Comparison of ENCODE assay signal across 2 cellular contexts in the genomic region with DNA sequence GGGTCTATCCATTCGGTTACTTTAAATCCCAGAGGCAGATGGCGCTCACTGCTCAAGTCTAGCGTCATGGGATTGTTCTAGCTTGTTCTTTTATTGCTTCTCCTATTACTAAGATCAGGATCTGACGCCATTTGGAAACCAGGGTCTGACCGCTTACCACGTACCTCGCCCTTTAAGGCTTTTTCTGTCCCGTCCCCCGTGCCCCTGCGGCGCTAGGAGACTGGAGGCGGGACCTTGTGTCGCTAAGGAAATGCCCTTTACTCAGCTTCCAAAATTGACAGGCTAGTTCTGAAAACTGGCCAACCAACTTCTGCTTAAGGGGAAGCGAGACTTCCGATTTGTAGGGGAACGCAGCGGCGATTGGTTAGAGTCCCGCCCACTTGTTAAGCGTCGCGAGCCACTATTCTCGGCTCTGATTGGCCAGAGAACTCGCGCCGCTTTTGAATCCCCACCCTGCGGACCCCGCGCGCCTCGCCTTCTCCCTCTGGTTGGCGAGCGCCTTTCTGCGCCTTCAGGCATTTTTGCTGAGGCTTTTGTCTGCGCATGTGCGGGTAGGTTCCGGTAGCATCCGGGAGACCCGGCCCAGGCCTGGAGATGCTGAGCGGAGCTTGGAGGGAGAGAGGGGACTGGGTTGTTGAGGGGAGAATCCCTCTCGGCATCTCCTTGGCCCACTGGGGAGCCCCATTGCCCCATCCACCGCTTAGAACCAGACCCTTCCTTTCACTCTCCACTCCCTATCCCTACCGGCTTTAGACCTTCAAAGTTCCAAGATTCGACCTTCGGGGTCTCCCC.
TF ChIP-seq lines count a peak whose summit lies in the region.

No MANE protein-coding gene starts in this region.

TF ChIP-seq in Ishikawa, 13 proteins besides CTCF, POLR2A, EP300 and RAD21 (continued from another document):
- TF ChIP-seq MAX (IDR thresholded peaks at IDR 0.05), result peak; percentile 95
TF ChIP-seq in Ishikawa: peak in this region for 2.

TF ChIP-seq in SK-N-SH, 30 proteins besides CTCF, POLR2A, EP300 and RAD21 (continued from another document):
- TF ChIP-seq, protein P1, sequence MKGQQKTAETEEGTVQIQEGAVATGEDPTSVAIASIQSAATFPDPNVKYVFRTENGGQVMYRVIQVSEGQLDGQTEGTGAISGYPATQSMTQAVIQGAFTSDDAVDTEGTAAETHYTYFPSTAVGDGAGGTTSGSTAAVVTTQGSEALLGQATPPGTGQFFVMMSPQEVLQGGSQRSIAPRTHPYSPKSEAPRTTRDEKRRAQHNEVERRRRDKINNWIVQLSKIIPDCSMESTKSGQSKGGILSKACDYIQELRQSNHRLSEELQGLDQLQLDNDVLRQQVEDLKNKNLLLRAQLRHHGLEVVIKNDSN (IDR thresholded peaks at IDR 0.05; ENCODE audit: borderline replicate concordance, low read depth), result no peak
- TF ChIP-seq CHD2 (IDR thresholded peaks at IDR 0.05; ENCODE audit: low read length, partially characterized antibody) (peak; percentile 94), RXRA (IDR thresholded peaks at IDR 0.05; ENCODE audit: borderline replicate concordance, low read depth) (no peak), TAF1 (IDR thresholded peaks at IDR 0.05; ENCODE audit: borderline replicate concordance, low read depth, low read length) (peak; percentile 35; the same call in 1 of the 2 replicates), GABPA (IDR thresholded peaks at IDR 0.05; ENCODE audit: low read depth) (peak; percentile 75), SIN3A (IDR thresholded peaks at IDR 0.05; ENCODE audit: borderline replicate concordance, low read depth, low read length) (no peak), RFX5 (IDR thresholded peaks at IDR 0.05; ENCODE audit: low read length) (0 out of 2 replicates have a peak, but pooled peaks have one; percentile 40), PBX3 (IDR thresholded peaks at IDR 0.05) (peak; percentile 98), MAX (IDR thresholded peaks at IDR 0.05; ENCODE audit: low read depth) (peak; percentile 97), POLR2AphosphoS5 (IDR thresholded peaks at IDR 0.05; ENCODE audit: low read depth, low read length) (peak; percentile 72), FOSL2 (IDR thresholded peaks at IDR 0.05; ENCODE audit: borderline replicate concordance, low read depth) (no peak), RCOR1 (IDR thresholded peaks at IDR 0.05; ENCODE audit: low read length) (no peak), ELF1 (IDR thresholded peaks at IDR 0.05) (peak; percentile 75), SMC3 (IDR thresholded peaks at IDR 0.05; ENCODE audit: low read depth, low read length) (no peak), MEF2A (IDR thresholded peaks at IDR 0.05; ENCODE audit: borderline replicate concordance, low read depth) (no peak), MXI1 (IDR thresholded peaks at IDR 0.05; ENCODE audit: low read depth, low read length) (peak; percentile 68; the same call in 1 of the 2 replicates), GATA2 (CRISPR knock-in tag; IDR thresholded peaks at IDR 0.05) (no peak), TCF12 (IDR thresholded peaks at IDR 0.05) (no peak), EZH2phosphoT487 (IDR thresholded peaks at IDR 0.05; ENCODE audit: borderline replicate concordance, low read depth) (no peak), JUND (IDR thresholded peaks at IDR 0.05) (no peak), NFIC (IDR thresholded peaks at IDR 0.05; ENCODE audit: borderline replicate concordance) (no peak), FOXJ3 (CRISPR knock-in tag; IDR thresholded peaks at IDR 0.05) (no peak), NRF1 (IDR thresholded peaks at IDR 0.05; ENCODE audit: low read depth, low read length) (peak; percentile 55), FOXM1 (IDR thresholded peaks at IDR 0.05; ENCODE audit: low read depth) (peak; percentile 50; the same call in 1 of the 2 replicates), ZBTB33 (IDR thresholded peaks at IDR 0.05; ENCODE audit: borderline replicate concordance, low read depth) (peak; percentile 90), TEAD4 (IDR thresholded peaks at IDR 0.05; ENCODE audit: borderline replicate concordance, insufficient read depth) (no peak)
- TF ChIP-seq, protein P2, sequence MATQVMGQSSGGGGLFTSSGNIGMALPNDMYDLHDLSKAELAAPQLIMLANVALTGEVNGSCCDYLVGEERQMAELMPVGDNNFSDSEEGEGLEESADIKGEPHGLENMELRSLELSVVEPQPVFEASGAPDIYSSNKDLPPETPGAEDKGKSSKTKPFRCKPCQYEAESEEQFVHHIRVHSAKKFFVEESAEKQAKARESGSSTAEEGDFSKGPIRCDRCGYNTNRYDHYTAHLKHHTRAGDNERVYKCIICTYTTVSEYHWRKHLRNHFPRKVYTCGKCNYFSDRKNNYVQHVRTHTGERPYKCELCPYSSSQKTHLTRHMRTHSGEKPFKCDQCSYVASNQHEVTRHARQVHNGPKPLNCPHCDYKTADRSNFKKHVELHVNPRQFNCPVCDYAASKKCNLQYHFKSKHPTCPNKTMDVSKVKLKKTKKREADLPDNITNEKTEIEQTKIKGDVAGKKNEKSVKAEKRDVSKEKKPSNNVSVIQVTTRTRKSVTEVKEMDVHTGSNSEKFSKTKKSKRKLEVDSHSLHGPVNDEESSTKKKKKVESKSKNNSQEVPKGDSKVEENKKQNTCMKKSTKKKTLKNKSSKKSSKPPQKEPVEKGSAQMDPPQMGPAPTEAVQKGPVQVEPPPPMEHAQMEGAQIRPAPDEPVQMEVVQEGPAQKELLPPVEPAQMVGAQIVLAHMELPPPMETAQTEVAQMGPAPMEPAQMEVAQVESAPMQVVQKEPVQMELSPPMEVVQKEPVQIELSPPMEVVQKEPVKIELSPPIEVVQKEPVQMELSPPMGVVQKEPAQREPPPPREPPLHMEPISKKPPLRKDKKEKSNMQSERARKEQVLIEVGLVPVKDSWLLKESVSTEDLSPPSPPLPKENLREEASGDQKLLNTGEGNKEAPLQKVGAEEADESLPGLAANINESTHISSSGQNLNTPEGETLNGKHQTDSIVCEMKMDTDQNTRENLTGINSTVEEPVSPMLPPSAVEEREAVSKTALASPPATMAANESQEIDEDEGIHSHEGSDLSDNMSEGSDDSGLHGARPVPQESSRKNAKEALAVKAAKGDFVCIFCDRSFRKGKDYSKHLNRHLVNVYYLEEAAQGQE (IDR thresholded peaks at IDR 0.05; ENCODE audit: low read depth, low read length), result no peak
- TF ChIP-seq, protein P3, sequence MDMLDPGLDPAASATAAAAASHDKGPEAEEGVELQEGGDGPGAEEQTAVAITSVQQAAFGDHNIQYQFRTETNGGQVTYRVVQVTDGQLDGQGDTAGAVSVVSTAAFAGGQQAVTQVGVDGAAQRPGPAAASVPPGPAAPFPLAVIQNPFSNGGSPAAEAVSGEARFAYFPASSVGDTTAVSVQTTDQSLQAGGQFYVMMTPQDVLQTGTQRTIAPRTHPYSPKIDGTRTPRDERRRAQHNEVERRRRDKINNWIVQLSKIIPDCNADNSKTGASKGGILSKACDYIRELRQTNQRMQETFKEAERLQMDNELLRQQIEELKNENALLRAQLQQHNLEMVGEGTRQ (IDR thresholded peaks at IDR 0.05; ENCODE audit: borderline replicate concordance, low read depth, low read length), result no peak
- TF ChIP-seq, protein P4, sequence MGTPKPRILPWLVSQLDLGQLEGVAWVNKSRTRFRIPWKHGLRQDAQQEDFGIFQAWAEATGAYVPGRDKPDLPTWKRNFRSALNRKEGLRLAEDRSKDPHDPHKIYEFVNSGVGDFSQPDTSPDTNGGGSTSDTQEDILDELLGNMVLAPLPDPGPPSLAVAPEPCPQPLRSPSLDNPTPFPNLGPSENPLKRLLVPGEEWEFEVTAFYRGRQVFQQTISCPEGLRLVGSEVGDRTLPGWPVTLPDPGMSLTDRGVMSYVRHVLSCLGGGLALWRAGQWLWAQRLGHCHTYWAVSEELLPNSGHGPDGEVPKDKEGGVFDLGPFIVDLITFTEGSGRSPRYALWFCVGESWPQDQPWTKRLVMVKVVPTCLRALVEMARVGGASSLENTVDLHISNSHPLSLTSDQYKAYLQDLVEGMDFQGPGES (IDR thresholded peaks at IDR 0.05; ENCODE audit: low read depth, low read length), result peak; percentile 67
